ENCODE assay signal across 27 cellular contexts in genomic region chr22:25786165-25786564, GRCh38. TPM values are rescaled to one million over a fixed set of nuclear protein-coding genes. Genes with fewer than 3 reads are reported as not detected.
"Had no signal": no experiment of that assay in that cellular context is flagged by ENCODE, and none has a peak within 500 bp of the region (broad histone marks: within the 10 kb centered on the region; RNA-seq: fewer than 3 reads in every experiment).

No MANE protein-coding gene starts in this region.

- DNase-seq: cortex of kidney; dermis blood vessel endothelial cell; dorsolateral prefrontal cortex; effector CD4-positive, alpha-beta T cell; effector CD8-positive, alpha-beta T cell; effector memory CD4-positive, alpha-beta T cell; effector memory CD8-positive, alpha-beta T cell; endodermal cell; erythroblast; esophagus squamous epithelium; foreskin fibroblast; foreskin keratinocyte; foreskin melanocyte; gastrocnemius medialis; glutamatergic neuron; head of caudate nucleus; heart left ventricle; heart right ventricle; hippocampal formation had no signal

- H3K9me3 Mint-ChIP-seq: dendritic cell treated with granulocyte-macrophage colony-stimulating factor and Interleukin-4, amounts not matched to agents 40 ng/mL and 50 ng/mL, for 4 days; effector memory CD8-positive, alpha-beta T cell; endodermal cell had no signal

- H2AFZ ChIP-seq: hepatocyte had no signal

- H3K4me1 Mint-ChIP-seq: endodermal cell had no signal

- H3K4me1 ChIP-seq: esophagus muscularis mucosa, esophagus squamous epithelium, foreskin keratinocyte, gastroesophageal sphincter, heart left ventricle, heart right ventricle had no signal

- H3K4me2 ChIP-seq: hepatocyte had no signal

- H3K4me3 ChIP-seq: coronary artery, dorsolateral prefrontal cortex, esophagus muscularis mucosa, esophagus squamous epithelium, gastrocnemius medialis, gastroesophageal sphincter, heart left ventricle, heart right ventricle, hepatocyte had no signal

- H3K4me3 Mint-ChIP-seq: dendritic cell treated with granulocyte-macrophage colony-stimulating factor and Interleukin-4, amounts not matched to agents 40 ng/mL and 50 ng/mL, for 4 days; effector memory CD8-positive, alpha-beta T cell; endodermal cell had no signal

- H3K79me2 ChIP-seq: hepatocyte had no signal

- H3K27ac Mint-ChIP-seq: dendritic cell treated with granulocyte-macrophage colony-stimulating factor and Interleukin-4, amounts not matched to agents 40 ng/mL and 50 ng/mL, for 4 days; effector memory CD8-positive, alpha-beta T cell; endodermal cell had no signal

- ATAC-seq: effector memory CD8-positive, alpha-beta T cell; esophagus mucosa; foreskin keratinocyte; gastrocnemius medialis; gastroesophageal sphincter; heart left ventricle; heart right ventricle had no signal

- H3K27ac ChIP-seq: coronary artery, dorsolateral prefrontal cortex, epithelial cell of prostate, esophagus muscularis mucosa, esophagus squamous epithelium, foreskin keratinocyte, gastroesophageal sphincter, heart left ventricle, heart right ventricle, hepatocyte had no signal

- H3K36me3 ChIP-seq: esophagus squamous epithelium, gastroesophageal sphincter had no signal

- H3K27me3 ChIP-seq: dorsolateral prefrontal cortex, gastrocnemius medialis, heart left ventricle, heart right ventricle, hepatocyte had no signal

- H3K9me3 ChIP-seq: esophagus muscularis mucosa, esophagus squamous epithelium, gastrocnemius medialis, gastroesophageal sphincter, heart left ventricle had no signal

RNA-seq across cellular contexts. Expression of gene MYO18B, which starts 44.2 kb away (rescaled TPM):
- polyA plus RNA-seq: fibroblast of lung, foreskin keratinocyte, hepatocyte had no signal
